10 cellular contexts compared by ENCODE assay signal in genomic region chr2:67260348-67261277, GRCh38.
DNase-seq lines count a peak whose midpoint lies in the region; ATAC-seq and TF ChIP-seq lines count a peak whose summit lies in the region.
"Had no signal": no experiment of that assay in that cellular context is flagged by ENCODE, and none has a peak within 500 bp of the region (broad histone marks: within the 10 kb centered on the region; RNA-seq: fewer than 3 reads in every experiment).

No MANE protein-coding gene starts in this region.

- TF ChIP-seq POLR2A in body of pancreas (IDR thresholded peaks at IDR 0.05) (no peak), stomach (IDR thresholded peaks at IDR 0.05) (no peak)

- H3K27me3 ChIP-seq in body of pancreas (no peaks in the 10 kb centered on the region), stomach (no peaks in the 10 kb centered on the region)

- no peak for TF ChIP-seq CTCF in HFFc6 (IDR thresholded peaks at IDR 0.05)
- TF ChIP-seq CTCF in body of pancreas (IDR thresholded peaks at IDR 0.05): no peak
- no peak for TF ChIP-seq CTCF in stomach (IDR thresholded peaks at IDR 0.05)

- peak overlapping the region; percentile 81 for H3K4me3 Mint-ChIP-seq in HFFc6

- peak overlapping the region; percentile 92 for H3K27ac Mint-ChIP-seq in HFFc6

- TF ChIP-seq EP300 in stomach (IDR thresholded peaks at IDR 0.05): peak; percentile 94

- DNase-seq in HFFc6 (peak; percentile 99), body of pancreas (peak; percentile 10 to 61 (median 28)), iris pigment epithelial cell (ENCODE audit: low read depth) (peak; percentile 99), stomach (peak; percentile 29), NCI-H748 (lab: John Stamatoyannopoulos, UW; ENCODE audit: unreplicated experiment) (no peak), NCI-H1436 treated with DMSO at 0.1 percent for 48 hours (lab: John Stamatoyannopoulos, UW) (no peak), HPDE6-E6E7 (ENCODE audit: extremely low spot score) (no peak)
- DNase-seq: NCI-H1417 treated with DMSO at 0.1 percent for 48 hours had no signal

- no peaks in the 10 kb centered on the region for H3K27me3 Mint-ChIP-seq in HFFc6 (ENCODE audit: insufficient read depth)

- H3K4me3 ChIP-seq in body of pancreas: no peak overlapping the region
- H3K4me3 ChIP-seq in stomach: no peak overlapping the region

- H3K4me1 ChIP-seq in body of pancreas (no peaks in the 10 kb centered on the region), stomach (peaks cover 0 to 10% (median 0%) of the 10 kb centered on the region in 4 donors)

- intact Hi-C loops in body of pancreas (cut with DNase I): no loop called here
- intact Hi-C loops in stomach (cut with DNase I; ENCODE audit: low total_unique reads): no loop called here

- H3K9me3 Mint-ChIP-seq in HFFc6: no peaks in the 10 kb centered on the region

- H3K36me3 ChIP-seq in body of pancreas (replicated peaks in 1 of 2; ENCODE audit: insufficient read depth in 1 of 2, low read depth in 2 of 2): no peaks in the 10 kb centered on the region
- no peaks in the 10 kb centered on the region for H3K36me3 ChIP-seq in stomach

- ATAC-seq in body of pancreas: peak; percentile 62
- no peak for ATAC-seq in HG02981 (IDR thresholded peaks at IDR 0.05; ENCODE audit: unreplicated experiment)

- 0 out of 2 replicates have a peak, but pooled peaks cover 4% of the 10 kb centered on the region for H3K36me3 Mint-ChIP-seq in HFFc6 (ENCODE audit: low read depth)

- WGBS in body of pancreas, 2 donors: 73 to 75% methylated on average over 16 of the region's 16 CpGs
- 50 to 72% (median 67%) methylated on average over 16 of the region's 16 CpGs for WGBS in stomach, 5 donors

- no peaks in the 10 kb centered on the region for H3K9me3 ChIP-seq in body of pancreas
- no peaks in the 10 kb centered on the region for H3K9me3 ChIP-seq in stomach

- H3K27ac ChIP-seq in body of pancreas: peak overlapping the region in 1 of 4 donors; percentile 29
- peak overlapping the region in 4 of 5 donors; percentile 69 to 83 (median 72) for H3K27ac ChIP-seq in stomach
- H3K27ac ChIP-seq: VCaP had no signal

- H3K4me1 Mint-ChIP-seq in HFFc6 (ENCODE audit: low read depth): peaks cover 64% of the 10 kb centered on the region

Comparison
In these comparisons a context has a peak if more than half of its experiments do, and no peak if none do; other contexts are left out.
1. DNase-seq: peak in HFFc6 (single experiment), body of pancreas (4 of 4), iris pigment epithelial cell (single experiment) and stomach (single experiment); none in NCI-H748 (single experiment), NCI-H1436 treated with DMSO at 0.1 percent for 48 hours (single experiment) and HPDE6-E6E7 (single experiment).